ENCODE assay signal across 7 cellular contexts in the genomic region with DNA sequence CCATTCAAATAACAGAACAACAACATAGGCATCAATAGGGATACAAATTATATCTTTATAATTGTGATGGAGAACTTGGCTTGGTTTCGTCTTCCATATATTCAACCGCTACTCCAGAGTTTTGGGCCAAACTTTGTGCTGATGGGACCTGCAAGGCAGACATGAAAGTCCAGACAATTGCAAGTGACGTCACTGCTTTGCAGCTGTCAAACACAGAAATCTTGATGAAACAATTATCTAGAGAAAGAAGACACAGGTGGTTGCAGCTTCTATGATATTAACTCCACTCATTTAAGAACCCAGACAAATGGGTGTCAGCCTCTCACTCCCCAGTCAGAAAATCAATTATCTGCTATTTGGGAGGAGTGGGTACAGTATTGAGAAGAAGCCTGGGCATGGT.
"Had no signal": no experiment of that assay in that cellular context is flagged by ENCODE, and none has a peak within 500 bp of the region (broad histone marks: within the 10 kb centered on the region; RNA-seq: fewer than 3 reads in every experiment).

No MANE protein-coding gene starts in this region.

- DNase-seq: GDM1, GF-D8 had no signal

- FAIRE-seq: G401.6, GM12878, GM12891, GM12892, GM19239 had no signal

- H3K4me3 ChIP-seq: GM12878 had no signal

- ATAC-seq: GM12878 had no signal
